Comparison of ENCODE assay signal across 28 cellular contexts in the genomic region with DNA sequence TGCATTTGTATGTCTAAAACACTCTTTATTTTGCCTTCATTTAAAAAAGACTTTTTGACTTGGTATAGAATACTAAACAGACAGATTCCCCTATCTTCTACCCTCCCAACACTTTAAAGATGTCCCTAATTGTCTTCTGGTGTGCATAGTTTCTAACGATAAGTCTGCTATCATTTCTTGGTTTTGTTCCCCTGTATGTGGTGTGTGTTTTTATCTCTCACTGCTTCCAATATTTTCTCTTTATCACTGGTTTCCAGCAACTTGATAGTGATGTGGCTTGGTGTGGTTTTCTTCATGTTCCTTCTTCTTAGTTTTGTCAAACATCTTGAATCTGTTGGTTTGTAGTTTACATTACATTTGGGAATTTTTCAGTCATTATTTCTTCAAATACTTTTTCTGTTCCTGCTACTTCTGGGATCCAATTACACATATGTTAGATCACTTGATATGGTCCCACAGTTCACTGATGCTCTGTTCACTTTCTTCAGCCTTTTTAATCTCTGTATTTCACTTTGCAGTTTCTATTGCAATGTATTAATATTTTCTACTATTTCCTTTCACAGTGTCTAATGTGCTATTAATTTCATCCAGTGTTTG. TPM values are rescaled to one million over a fixed set of nuclear protein-coding genes. Genes with fewer than 3 reads are reported as not detected.
"Had no signal": no experiment of that assay in that cellular context is flagged by ENCODE, and none has a peak within 500 bp of the region (broad histone marks: within the 10 kb centered on the region; RNA-seq: fewer than 3 reads in every experiment).

No MANE protein-coding gene starts in this region.

- DNase-seq: dermis blood vessel endothelial cell; effector memory CD4-positive, alpha-beta T cell; foreskin keratinocyte; heart left ventricle; kidney; stimulated activated CD4-positive, alpha-beta T cell treated with anti-CD3 and anti-CD28 coated beads, Interleukin-4, amount 100 ng/mL, for 4 hours; stimulated activated naive CD8-positive, alpha-beta T cell treated with anti-CD3 and anti-CD28 coated beads, Interleukin-15, Interleukin-2, amounts not matched to agents 100 U/mL and 50 U/mL, for 24 hours; substantia nigra; testis; tibial artery had no signal

- H3K4me3 ChIP-seq: coronary artery, esophagus muscularis mucosa, gastroesophageal sphincter, heart left ventricle, hepatocyte, lung, neural progenitor cell, testis, tibial artery had no signal

- H3K9ac ChIP-seq: neural progenitor cell, parathyroid adenoma had no signal

- H3K27me3 Mint-ChIP-seq: progenitor cell of endocrine pancreas had no signal

- H3K27ac Mint-ChIP-seq: memory B cell; nephron; neural progenitor cell; progenitor cell of endocrine pancreas; stimulated activated memory B cell treated with anti-CD40 and anti-IgM and Interleukin-4, amounts not matched to agents 10 μg/mL and 1 μg/mL and 100 μg/mL, for 72 hours; type B pancreatic cell had no signal

- H3K27me3 ChIP-seq: esophagus muscularis mucosa, gastroesophageal sphincter, heart left ventricle, hepatocyte, neural progenitor cell, testis had no signal

- H3K36me3 ChIP-seq: esophagus muscularis mucosa, gastroesophageal sphincter, heart left ventricle, neural progenitor cell, tibial artery had no signal

- H3K4me1 ChIP-seq: esophagus muscularis mucosa, foreskin keratinocyte, gastroesophageal sphincter, heart left ventricle, neural progenitor cell, parathyroid adenoma, testis, tibial artery had no signal

- ATAC-seq: foreskin keratinocyte; gastroesophageal sphincter; heart left ventricle; left lobe of liver; sciatic nerve; stimulated activated memory B cell treated with anti-CD40 and anti-IgM and Interleukin-4, amounts not matched to agents 10 μg/mL and 1 μg/mL and 100 μg/mL, for 72 hours; stimulated activated naive CD8-positive, alpha-beta T cell treated with anti-CD3 and anti-CD28 coated beads, Interleukin-15, Interleukin-2, amounts not matched to agents 100 U/mL and 50 U/mL, for 24 hours had no signal

- H3K79me2 ChIP-seq: hepatocyte, parathyroid adenoma had no signal

- H3K9me3 ChIP-seq: testis had no signal

- H3K4me1 Mint-ChIP-seq: memory B cell; nephron; neural progenitor cell; stimulated activated memory B cell treated with anti-CD40 and anti-IgM and Interleukin-4, amounts not matched to agents 10 μg/mL and 1 μg/mL and 100 μg/mL, for 72 hours had no signal

- FAIRE-seq: endothelial cell of umbilical vein had no signal

- H3K36me3 Mint-ChIP-seq: neural progenitor cell, type B pancreatic cell had no signal

- H3K27ac ChIP-seq: coronary artery, esophagus muscularis mucosa, foreskin keratinocyte, gastroesophageal sphincter, heart left ventricle, hepatocyte, neural progenitor cell, parathyroid adenoma, testis, tibial artery had no signal

- H3K9me3 Mint-ChIP-seq: neural progenitor cell had no signal

- H3K4me2 ChIP-seq: hepatocyte, neural progenitor cell had no signal

- H2AFZ ChIP-seq: hepatocyte, neural progenitor cell, parathyroid adenoma had no signal

- H3K4me3 Mint-ChIP-seq: memory B cell; nephron; neural progenitor cell; stimulated activated memory B cell treated with anti-CD40 and anti-IgM and Interleukin-4, amounts not matched to agents 10 μg/mL and 1 μg/mL and 100 μg/mL, for 72 hours; type B pancreatic cell had no signal

RNA-seq across cellular contexts. Expression of a gene that starts 23.2 kb away (rescaled TPM):
- total RNA-seq: dermis blood vessel endothelial cell, endothelial cell of umbilical vein, epithelial cell of proximal tubule, foreskin keratinocyte, osteoblast had no signal
- polyA plus RNA-seq: endothelial cell of umbilical vein, fibroblast of lung, foreskin keratinocyte had no signal
